In the genomic region with DNA sequence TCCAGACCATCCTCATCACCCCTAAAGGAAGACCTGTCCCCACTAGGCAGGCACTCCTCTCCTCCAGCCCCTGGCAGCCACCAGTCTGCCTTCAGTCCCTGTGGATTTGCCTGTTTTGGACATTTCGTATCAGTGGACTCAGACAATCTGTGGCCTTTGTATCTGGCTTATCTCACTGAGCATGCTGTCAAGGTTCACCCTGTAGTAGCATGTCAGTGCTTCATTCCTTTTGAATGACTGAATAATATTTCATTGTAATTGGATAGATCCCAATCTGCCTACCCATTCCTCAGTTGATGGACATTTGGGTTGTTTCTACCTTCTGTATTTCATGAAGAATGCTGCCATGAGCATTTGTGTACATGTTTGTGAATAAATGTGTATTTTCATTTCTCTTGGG, we compare ENCODE assay signal across 1 cellular context.
TF ChIP-seq lines count a peak whose summit lies in the region.

No MANE protein-coding gene starts in this region.

TF ChIP-seq in HepG2, 621 proteins besides CTCF, POLR2A, EP300 and RAD21:
- TF ChIP-seq MAFK (conservative IDR thresholded peaks at IDR 0.05 in 1 of 2, IDR thresholded peaks at IDR 0.05 in 1 of 2; ENCODE audit: low read length in 2 of 2): no peak
- TF ChIP-seq ZNF792 (CRISPR knock-in tag; IDR thresholded peaks at IDR 0.05): no peak
- TF ChIP-seq ZNF451 (CRISPR knock-in tag; IDR thresholded peaks at IDR 0.05): no peak
- peak; percentile 57 for TF ChIP-seq HNF4A (CRISPR knock-in tag; IDR thresholded peaks at IDR 0.05)
